Comparison of ENCODE assay signal across 9 cellular contexts in genomic region chr1:26317612-26318337, GRCh38. TPM values are rescaled to one million over a fixed set of nuclear protein-coding genes. Genes with fewer than 3 reads are reported as not detected.
A peak's percentile ranks its signal among the peaks of the same experiment; 100 is the strongest.
DNase-seq lines count a peak whose midpoint lies in the region; ATAC-seq and TF ChIP-seq lines count a peak whose summit lies in the region.
"Had no signal": no experiment of that assay in that cellular context is flagged by ENCODE, and none has a peak within 500 bp of the region (broad histone marks: within the 10 kb centered on the region; RNA-seq: fewer than 3 reads in every experiment).

Gene CD52 (plus strand): TSS chr1:26317958. CDS start chr1:26318018, 60 bp downstream.

- H3K27me3 Mint-ChIP-seq in IgD-negative memory B cell, result no peaks in the 10 kb centered on the region

- no peak within 1 kb of the TSS for H4K8ac ChIP-seq in mesendoderm (ENCODE audit: low read depth, low read length)

- H3K4me1 ChIP-seq in mesendoderm (ENCODE audit: control insufficient read depth, low read depth, low read length), result peaks cover 2% of the 10 kb centered on the region
- H3K4me1 ChIP-seq in thoracic aorta (ENCODE audit: control insufficient read depth in 1 of 2, low read depth in 2 of 2), result no peaks in the 10 kb centered on the region

- peaks cover 16% of the 10 kb centered on the region for H3K36me3 Mint-ChIP-seq in IgD-negative memory B cell

- H2BK15ac ChIP-seq in mesendoderm (replicated peaks; ENCODE audit: low read depth), result no peak within 1 kb of the TSS

- H2BK120ac ChIP-seq in mesendoderm (ENCODE audit: low read depth, low read length), result no peak within 1 kb of the TSS

- peak; percentile 71 for DNase-seq in activated CD8-positive, alpha-beta memory T cell treated with anti-CD3 and anti-CD28 coated beads, Interleukin-2, amount 50 U/mL, for 1 hour (ENCODE audit: extremely low read depth)
- DNase-seq in mesendoderm, result peak; percentile 89
- DNase-seq in thoracic aorta (ENCODE audit: low spot score), result no peak
- DNase-seq in RPMI8226, result no peak
- DNase-seq in DMS79 treated with DMSO at 0.1 percent for 48 hours (lab: John Stamatoyannopoulos, UW), result no peak

- peak within 1 kb of the TSS; percentile 12 for H3K9ac ChIP-seq in mesendoderm (ENCODE audit: low read length)

- H3K4me3 ChIP-seq in mesendoderm (ENCODE audit: low read length) (no peak within 1 kb of the TSS), thoracic aorta (peak within 1 kb of the TSS; percentile 42)

- H3K4me1 Mint-ChIP-seq in IgD-negative memory B cell, result peaks cover 42 to 52% (median 43%) of the 10 kb centered on the region in 3 donors

- H3K27ac Mint-ChIP-seq in IgD-negative memory B cell, result peak within 1 kb of the TSS; percentile 74 to 97 (median 92)

- no peak within 1 kb of the TSS for H3K23ac ChIP-seq in mesendoderm (ENCODE audit: low read length)

- H3K36me3 ChIP-seq in mesendoderm (ENCODE audit: control insufficient read depth, insufficient read depth, low read length) (no peaks in the 10 kb centered on the region), thoracic aorta (no peaks in the 10 kb centered on the region)

- ATAC-seq in thoracic aorta (ENCODE audit: insufficient number of reproducible peaks, low FRiP score, low read depth) (no peak), GM18520 (IDR thresholded peaks at IDR 0.05; ENCODE audit: unreplicated experiment) (no peak)

- TF ChIP-seq CTCF in thoracic aorta (IDR thresholded peaks at IDR 0.05), result no peak

- H2BK5ac ChIP-seq in mesendoderm (ENCODE audit: low read length), result no peak within 1 kb of the TSS

- peak within 1 kb of the TSS; percentile 93 to 100 (median 100) for H3K4me3 Mint-ChIP-seq in IgD-negative memory B cell

- no peak within 1 kb of the TSS for H3K4ac ChIP-seq in mesendoderm (ENCODE audit: low read depth, low read length)

- peak; percentile 82 for TF ChIP-seq POLR2A in GM15510 (IDR thresholded peaks at IDR 0.05; ENCODE audit: borderline replicate concordance, extremely low read depth, insufficient read length)

- no peaks in the 10 kb centered on the region for H3K79me1 ChIP-seq in mesendoderm (ENCODE audit: low read length)

- H3K9me3 Mint-ChIP-seq in IgD-negative memory B cell, result no peaks in the 10 kb centered on the region

- H2AK5ac ChIP-seq in mesendoderm (ENCODE audit: low read length), result no peak within 1 kb of the TSS

- H3K56ac ChIP-seq in mesendoderm (ENCODE audit: low read length), result peak within 1 kb of the TSS; percentile 29

- H3K27ac ChIP-seq in mesendoderm (ENCODE audit: low read depth, low read length), result no peak within 1 kb of the TSS
- no peak within 1 kb of the TSS for H3K27ac ChIP-seq in thoracic aorta

- no CpG with 5 or more reads among the region's 12 CpGs for WGBS in mesendoderm (ENCODE audit: extremely low coverage, insufficient coverage, low lambda C conversion rate)

- H3K27me3 ChIP-seq in mesendoderm (ENCODE audit: insufficient read depth, low read length, poor library complexity) (no peaks in the 10 kb centered on the region), thoracic aorta (replicated peaks; ENCODE audit: insufficient read depth) (no peaks in the 10 kb centered on the region)

- no peak within 1 kb of the TSS for H3K18ac ChIP-seq in mesendoderm (ENCODE audit: low read length)

- H3K9me3 ChIP-seq in thoracic aorta, result no peaks in the 10 kb centered on the region

- H4K5ac ChIP-seq in mesendoderm (ENCODE audit: low read length), result no peak within 1 kb of the TSS

- H3K4me2 ChIP-seq in mesendoderm (ENCODE audit: low read length), result no peak within 1 kb of the TSS

- no peaks in the 10 kb centered on the region for H3K79me2 ChIP-seq in mesendoderm (ENCODE audit: control insufficient read depth, insufficient read depth, low read length)

RNA-seq across cellular contexts. Expression of gene CD52, which starts in this region (rescaled TPM):
- 10,525 TPM for polyA plus RNA-seq in IgD-negative memory B cell
- polyA plus RNA-seq in mesendoderm (2013, experiment 1 of 2), result 6.4 TPM
- 5.3 TPM for polyA plus RNA-seq in mesendoderm (2013, experiment 2 of 2)
- total RNA-seq in thoracic aorta, result 1 to 10 TPM in 1 of 2 donors, not detected in 1; 2.7 TPM
- total RNA-seq: glomerular endothelial cell had no signal

Comparison
In these comparisons a context has a peak if more than half of its experiments do, and no peak if none do; other contexts are left out.
1. DNase-seq: peak in activated CD8-positive, alpha-beta memory T cell treated with anti-CD3 and anti-CD28 coated beads, Interleukin-2, amount 50 U/mL, for 1 hour (single experiment) and mesendoderm (single experiment); none in thoracic aorta (single experiment), RPMI8226 (single experiment) and DMS79 treated with DMSO at 0.1 percent for 48 hours (single experiment).